In the genomic region with DNA sequence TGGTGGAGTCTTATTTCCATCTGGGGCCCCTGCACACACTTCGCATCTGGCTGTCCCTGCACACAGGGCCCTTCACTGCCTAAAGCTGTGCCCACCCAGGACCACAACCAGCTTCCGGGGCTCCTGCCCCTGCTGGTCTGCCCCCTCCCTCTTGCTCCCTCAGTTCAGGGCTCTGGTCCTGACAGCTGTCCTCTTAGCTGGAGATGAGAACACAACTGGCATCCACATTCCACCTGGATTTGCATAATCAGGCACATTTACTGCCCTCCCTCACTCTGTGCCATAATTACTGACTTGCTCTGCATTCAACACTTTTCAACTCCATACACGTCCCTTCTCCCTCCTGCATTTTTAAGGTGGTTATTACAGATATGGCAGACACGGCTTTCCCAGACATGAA, we compare ENCODE assay signal across 2 cellular contexts.
TF ChIP-seq lines count a peak whose summit lies in the region.

No MANE protein-coding gene starts in this region.

TF ChIP-seq in GM23338, 12 proteins besides CTCF, POLR2A, EP300 and RAD21 (continued from another document):
- no peak for TF ChIP-seq ZNF331 (CRISPR knock-in tag; IDR thresholded peaks at IDR 0.05; ENCODE audit: low read depth)
- TF ChIP-seq EZH2phosphoT487 (IDR thresholded peaks at IDR 0.05; ENCODE audit: unreplicated experiment): no peak
- TF ChIP-seq POLR2AphosphoS5 (IDR thresholded peaks at IDR 0.05; ENCODE audit: low read depth): no peak
- no peak for TF ChIP-seq STAT1 (IDR thresholded peaks at IDR 0.05; ENCODE audit: unreplicated experiment)
- TF ChIP-seq, protein P1, sequence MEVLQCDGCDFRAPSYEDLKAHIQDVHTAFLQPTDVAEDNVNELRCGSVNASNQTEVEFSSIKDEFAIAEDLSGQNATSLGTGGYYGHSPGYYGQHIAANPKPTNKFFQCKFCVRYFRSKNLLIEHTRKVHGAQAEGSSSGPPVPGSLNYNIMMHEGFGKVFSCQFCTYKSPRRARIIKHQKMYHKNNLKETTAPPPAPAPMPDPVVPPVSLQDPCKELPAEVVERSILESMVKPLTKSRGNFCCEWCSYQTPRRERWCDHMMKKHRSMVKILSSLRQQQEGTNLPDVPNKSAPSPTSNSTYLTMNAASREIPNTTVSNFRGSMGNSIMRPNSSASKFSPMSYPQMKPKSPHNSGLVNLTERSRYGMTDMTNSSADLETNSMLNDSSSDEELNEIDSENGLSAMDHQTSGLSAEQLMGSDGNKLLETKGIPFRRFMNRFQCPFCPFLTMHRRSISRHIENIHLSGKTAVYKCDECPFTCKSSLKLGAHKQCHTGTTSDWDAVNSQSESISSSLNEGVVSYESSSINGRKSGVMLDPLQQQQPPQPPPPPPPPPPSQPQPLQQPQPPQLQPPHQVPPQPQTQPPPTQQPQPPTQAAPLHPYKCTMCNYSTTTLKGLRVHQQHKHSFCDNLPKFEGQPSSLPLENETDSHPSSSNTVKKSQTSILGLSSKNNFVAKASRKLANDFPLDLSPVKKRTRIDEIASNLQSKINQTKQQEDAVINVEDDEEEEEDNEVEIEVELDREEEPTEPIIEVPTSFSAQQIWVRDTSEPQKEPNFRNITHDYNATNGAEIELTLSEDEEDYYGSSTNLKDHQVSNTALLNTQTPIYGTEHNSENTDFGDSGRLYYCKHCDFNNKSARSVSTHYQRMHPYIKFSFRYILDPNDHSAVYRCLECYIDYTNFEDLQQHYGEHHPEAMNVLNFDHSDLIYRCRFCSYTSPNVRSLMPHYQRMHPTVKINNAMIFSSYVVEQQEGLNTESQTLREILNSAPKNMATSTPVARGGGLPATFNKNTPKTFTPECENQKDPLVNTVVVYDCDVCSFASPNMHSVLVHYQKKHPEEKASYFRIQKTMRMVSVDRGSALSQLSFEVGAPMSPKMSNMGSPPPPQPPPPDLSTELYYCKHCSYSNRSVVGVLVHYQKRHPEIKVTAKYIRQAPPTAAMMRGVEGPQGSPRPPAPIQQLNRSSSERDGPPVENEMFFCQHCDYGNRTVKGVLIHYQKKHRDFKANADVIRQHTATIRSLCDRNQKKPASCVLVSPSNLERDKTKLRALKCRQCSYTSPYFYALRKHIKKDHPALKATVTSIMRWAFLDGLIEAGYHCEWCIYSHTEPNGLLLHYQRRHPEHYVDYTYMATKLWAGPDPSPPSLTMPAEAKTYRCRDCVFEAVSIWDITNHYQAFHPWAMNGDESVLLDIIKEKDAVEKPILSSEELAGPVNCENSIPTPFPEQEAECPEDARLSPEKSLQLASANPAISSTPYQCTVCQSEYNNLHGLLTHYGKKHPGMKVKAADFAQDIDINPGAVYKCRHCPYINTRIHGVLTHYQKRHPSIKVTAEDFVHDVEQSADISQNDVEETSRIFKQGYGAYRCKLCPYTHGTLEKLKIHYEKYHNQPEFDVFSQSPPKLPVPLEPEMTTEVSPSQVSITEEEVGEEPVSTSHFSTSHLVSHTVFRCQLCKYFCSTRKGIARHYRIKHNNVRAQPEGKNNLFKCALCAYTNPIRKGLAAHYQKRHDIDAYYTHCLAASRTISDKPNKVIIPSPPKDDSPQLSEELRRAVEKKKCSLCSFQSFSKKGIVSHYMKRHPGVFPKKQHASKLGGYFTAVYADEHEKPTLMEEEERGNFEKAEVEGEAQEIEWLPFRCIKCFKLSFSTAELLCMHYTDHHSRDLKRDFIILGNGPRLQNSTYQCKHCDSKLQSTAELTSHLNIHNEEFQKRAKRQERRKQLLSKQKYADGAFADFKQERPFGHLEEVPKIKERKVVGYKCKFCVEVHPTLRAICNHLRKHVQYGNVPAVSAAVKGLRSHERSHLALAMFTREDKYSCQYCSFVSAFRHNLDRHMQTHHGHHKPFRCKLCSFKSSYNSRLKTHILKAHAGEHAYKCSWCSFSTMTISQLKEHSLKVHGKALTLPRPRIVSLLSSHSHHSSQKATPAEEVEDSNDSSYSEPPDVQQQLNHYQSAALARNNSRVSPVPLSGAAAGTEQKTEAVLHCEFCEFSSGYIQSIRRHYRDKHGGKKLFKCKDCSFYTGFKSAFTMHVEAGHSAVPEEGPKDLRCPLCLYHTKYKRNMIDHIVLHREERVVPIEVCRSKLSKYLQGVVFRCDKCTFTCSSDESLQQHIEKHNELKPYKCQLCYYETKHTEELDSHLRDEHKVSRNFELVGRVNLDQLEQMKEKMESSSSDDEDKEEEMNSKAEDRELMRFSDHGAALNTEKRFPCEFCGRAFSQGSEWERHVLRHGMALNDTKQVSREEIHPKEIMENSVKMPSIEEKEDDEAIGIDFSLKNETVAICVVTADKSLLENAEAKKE (CRISPR knock-in tag; IDR thresholded peaks at IDR 0.05): no peak
- no peak for TF ChIP-seq NANOG (IDR thresholded peaks at IDR 0.05; ENCODE audit: borderline replicate concordance)
- no peak for TF ChIP-seq ZNF114 (CRISPR knock-in tag; IDR thresholded peaks at IDR 0.05)
- TF ChIP-seq, protein P2, sequence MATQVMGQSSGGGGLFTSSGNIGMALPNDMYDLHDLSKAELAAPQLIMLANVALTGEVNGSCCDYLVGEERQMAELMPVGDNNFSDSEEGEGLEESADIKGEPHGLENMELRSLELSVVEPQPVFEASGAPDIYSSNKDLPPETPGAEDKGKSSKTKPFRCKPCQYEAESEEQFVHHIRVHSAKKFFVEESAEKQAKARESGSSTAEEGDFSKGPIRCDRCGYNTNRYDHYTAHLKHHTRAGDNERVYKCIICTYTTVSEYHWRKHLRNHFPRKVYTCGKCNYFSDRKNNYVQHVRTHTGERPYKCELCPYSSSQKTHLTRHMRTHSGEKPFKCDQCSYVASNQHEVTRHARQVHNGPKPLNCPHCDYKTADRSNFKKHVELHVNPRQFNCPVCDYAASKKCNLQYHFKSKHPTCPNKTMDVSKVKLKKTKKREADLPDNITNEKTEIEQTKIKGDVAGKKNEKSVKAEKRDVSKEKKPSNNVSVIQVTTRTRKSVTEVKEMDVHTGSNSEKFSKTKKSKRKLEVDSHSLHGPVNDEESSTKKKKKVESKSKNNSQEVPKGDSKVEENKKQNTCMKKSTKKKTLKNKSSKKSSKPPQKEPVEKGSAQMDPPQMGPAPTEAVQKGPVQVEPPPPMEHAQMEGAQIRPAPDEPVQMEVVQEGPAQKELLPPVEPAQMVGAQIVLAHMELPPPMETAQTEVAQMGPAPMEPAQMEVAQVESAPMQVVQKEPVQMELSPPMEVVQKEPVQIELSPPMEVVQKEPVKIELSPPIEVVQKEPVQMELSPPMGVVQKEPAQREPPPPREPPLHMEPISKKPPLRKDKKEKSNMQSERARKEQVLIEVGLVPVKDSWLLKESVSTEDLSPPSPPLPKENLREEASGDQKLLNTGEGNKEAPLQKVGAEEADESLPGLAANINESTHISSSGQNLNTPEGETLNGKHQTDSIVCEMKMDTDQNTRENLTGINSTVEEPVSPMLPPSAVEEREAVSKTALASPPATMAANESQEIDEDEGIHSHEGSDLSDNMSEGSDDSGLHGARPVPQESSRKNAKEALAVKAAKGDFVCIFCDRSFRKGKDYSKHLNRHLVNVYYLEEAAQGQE (IDR thresholded peaks at IDR 0.05; ENCODE audit: unreplicated experiment): no peak
- no peak for TF ChIP-seq EZH2 (IDR thresholded peaks at IDR 0.05; ENCODE audit: low read depth, unreplicated experiment)
- TF ChIP-seq, protein P3, sequence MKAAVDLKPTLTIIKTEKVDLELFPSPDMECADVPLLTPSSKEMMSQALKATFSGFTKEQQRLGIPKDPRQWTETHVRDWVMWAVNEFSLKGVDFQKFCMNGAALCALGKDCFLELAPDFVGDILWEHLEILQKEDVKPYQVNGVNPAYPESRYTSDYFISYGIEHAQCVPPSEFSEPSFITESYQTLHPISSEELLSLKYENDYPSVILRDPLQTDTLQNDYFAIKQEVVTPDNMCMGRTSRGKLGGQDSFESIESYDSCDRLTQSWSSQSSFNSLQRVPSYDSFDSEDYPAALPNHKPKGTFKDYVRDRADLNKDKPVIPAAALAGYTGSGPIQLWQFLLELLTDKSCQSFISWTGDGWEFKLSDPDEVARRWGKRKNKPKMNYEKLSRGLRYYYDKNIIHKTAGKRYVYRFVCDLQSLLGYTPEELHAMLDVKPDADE (IDR thresholded peaks at IDR 0.05): no peak

TF ChIP-seq in H1, 55 proteins besides CTCF, POLR2A, EP300 and RAD21 (continued from another document):
- TF ChIP-seq CHD1 (IDR thresholded peaks at IDR 0.05; ENCODE audit: low read depth, low read length): no peak
- no peak for TF ChIP-seq JUN (IDR thresholded peaks at IDR 0.05; ENCODE audit: low read depth, low read length)
- no peak for TF ChIP-seq TAF7 (optimal IDR thresholded peaks at IDR 0.05; ENCODE audit: borderline replicate concordance, low read depth, low read length)
- TF ChIP-seq RNF2 (IDR thresholded peaks at IDR 0.05; ENCODE audit: borderline replicate concordance, low read depth, low read length, missing control alignments, poor library complexity, severe bottlenecking): no peak
- no peak for TF ChIP-seq CHD2 (IDR thresholded peaks at IDR 0.05; ENCODE audit: low read length)
- no peak for TF ChIP-seq CREB1 (IDR thresholded peaks at IDR 0.05)
- no peak for TF ChIP-seq RFX5 (IDR thresholded peaks at IDR 0.05; ENCODE audit: borderline replicate concordance, low read depth, low read length)
- TF ChIP-seq YY1 (IDR thresholded peaks at IDR 0.05; ENCODE audit: low read depth, low read length): no peak
- TF ChIP-seq RBBP5 (IDR thresholded peaks at IDR 0.05; ENCODE audit: borderline replicate concordance, low read depth, low read length): no peak
- no peak for TF ChIP-seq BCL11A (IDR thresholded peaks at IDR 0.05; ENCODE audit: low read depth in 2 of 2, low read length in 2 of 2)
- no peak for TF ChIP-seq TEAD4 (IDR thresholded peaks at IDR 0.05; ENCODE audit: low read depth, low read length)
- TF ChIP-seq ZNF274 (IDR thresholded peaks at IDR 0.05; ENCODE audit: borderline replicate concordance, extremely low read depth, low read length): no peak
- no peak for TF ChIP-seq TAF1 (IDR thresholded peaks at IDR 0.05; ENCODE audit: low read depth, low read length)
- TF ChIP-seq CTBP2 (IDR thresholded peaks at IDR 0.05; ENCODE audit: borderline replicate concordance, insufficient read depth, insufficient read length, low read length): no peak
- TF ChIP-seq CBX5 (IDR thresholded peaks at IDR 0.05; ENCODE audit: low read depth, low read length): no peak
